8 cellular contexts compared by ENCODE assay signal in genomic region chr13:33015791-33016323, GRCh38. TPM values are rescaled to one million over a fixed set of nuclear protein-coding genes. Genes with fewer than 3 reads are reported as not detected.
DNase-seq lines count a peak whose midpoint lies in the region; TF ChIP-seq lines count a peak whose summit lies in the region.

No MANE protein-coding gene starts in this region.

- TF ChIP-seq POLR2A in stomach (IDR thresholded peaks at IDR 0.05) = no peak

- H3K27ac ChIP-seq in stomach = peak overlapping the region; percentile 6 to 81 (median 66)

- H3K4me1 ChIP-seq in stomach = peaks cover 0 to 26% (median 21%) of the 10 kb centered on the region in 4 donors

- intact Hi-C loops in stomach (cut with DNase I; ENCODE audit: low total_unique reads) = no loop called here

- DNase-seq in stimulated activated CD4-positive, alpha-beta T cell treated with anti-CD3 and anti-CD28 coated beads, Interleukin-1b, Interleukin-23, amount 100 ng/mL, for 48 hours = peak; percentile 4
- DNase-seq in stimulated activated CD4-positive, alpha-beta T cell treated with anti-CD3 and anti-CD28 coated beads, Interleukin-12 subunit alpha, Interleukin-12 subunit beta, amount 100 ng/mL, for 4 hours = no peak
- DNase-seq in activated CD4-positive, alpha-beta T cell treated with anti-CD3 and anti-CD28 coated beads, Interleukin-2, amount 50 U/mL, for 48 hours = peak; percentile 7 to 10
- DNase-seq in iPS-NIHi11 (ENCODE audit: low spot score) (peak; percentile 26), stomach (peak; percentile 29), NCI-H187 treated with DMSO at 0.1 percent for 48 hours (lab: John Stamatoyannopoulos, UW) (no peak), hypothalamus (lab: John Stamatoyannopoulos, UW) (no peak), GF-D8 (lab: John Stamatoyannopoulos, UW) (no peak)

- no peaks in the 10 kb centered on the region for H3K36me3 ChIP-seq in stomach

- TF ChIP-seq CTCF in stomach (IDR thresholded peaks at IDR 0.05) = no peak

- WGBS in stomach, 5 donors = 5 to 19% (median 9%) methylated on average over 25 to 52 of the region's 52 CpGs

- H3K27me3 ChIP-seq in stomach = peaks cover 0 to 25% (median 5%) of the 10 kb centered on the region in 3 donors

- H3K4me3 ChIP-seq in stomach = peak overlapping the region; percentile 52 to 78 (median 62)

- TF ChIP-seq EP300 in stomach (IDR thresholded peaks at IDR 0.05) = no peak

- H3K9me3 ChIP-seq in stomach = no peaks in the 10 kb centered on the region

RNA-seq across cellular contexts. Expression of gene KL, which starts 0.4 kb away (rescaled TPM):
- 1 to 10 TPM in 3 of 5 donors, under 1 TPM in 2; 0.45 to 4.0 (median 1.7) TPM for total RNA-seq in stomach
- polyA plus RNA-seq in stomach = 1 to 10 TPM in 2 of 3 donors, under 1 TPM in 1; 0.38 to 1.6 (median 1.2) TPM

Comparison
In these comparisons a context has a peak if more than half of its experiments do, and no peak if none do; other contexts are left out.
1. DNase-seq: peak in stimulated activated CD4-positive, alpha-beta T cell treated with anti-CD3 and anti-CD28 coated beads, Interleukin-1b, Interleukin-23, amount 100 ng/mL, for 48 hours (single experiment), activated CD4-positive, alpha-beta T cell treated with anti-CD3 and anti-CD28 coated beads, Interleukin-2, amount 50 U/mL, for 48 hours (2 of 2), iPS-NIHi11 (single experiment) and stomach (single experiment); none in stimulated activated CD4-positive, alpha-beta T cell treated with anti-CD3 and anti-CD28 coated beads, Interleukin-12 subunit alpha, Interleukin-12 subunit beta, amount 100 ng/mL, for 4 hours (single experiment), NCI-H187 treated with DMSO at 0.1 percent for 48 hours (single experiment), hypothalamus (0 of 51) and GF-D8 (single experiment).